8 cellular contexts compared by ENCODE assay signal in genomic region chr13:110412132-110412912, GRCh38.
DNase-seq lines count a peak whose midpoint lies in the region; ATAC-seq lines count a peak whose summit lies in the region.

No MANE protein-coding gene starts in this region.

- POLR2A ChIA-PET in naive thymus-derived CD8-positive, alpha-beta T cell (lab: Charles Lee): no interaction called here

- peaks cover 8% of the 10 kb centered on the region for H3K4me1 Mint-ChIP-seq in activated T-cell treated with anti-CD3 and anti-CD28 coated beads, Interleukin-2, amount 50 U/mL, for 24 hours (ENCODE audit: low read depth)
- peaks cover 0 to 7% (median 1%) of the 10 kb centered on the region in 4 donors for H3K4me1 Mint-ChIP-seq in naive thymus-derived CD8-positive, alpha-beta T cell
- H3K4me1 Mint-ChIP-seq in stimulated activated naive B cell treated with anti-CD40 and anti-IgM and Interleukin-4, amounts not matched to agents 10 μg/mL and 1 μg/mL and 100 μg/mL, for 72 hours: peaks cover 10 to 12% of the 10 kb centered on the region in 2 donors

- H3K9me3 Mint-ChIP-seq in activated T-cell treated with anti-CD3 and anti-CD28 coated beads, Interleukin-2, amount 50 U/mL, for 24 hours: no peaks in the 10 kb centered on the region
- no peaks in the 10 kb centered on the region for H3K9me3 Mint-ChIP-seq in naive thymus-derived CD8-positive, alpha-beta T cell
- peaks cover 0 to 3% of the 10 kb centered on the region in 2 donors for H3K9me3 Mint-ChIP-seq in stimulated activated naive B cell treated with anti-CD40 and anti-IgM and Interleukin-4, amounts not matched to agents 10 μg/mL and 1 μg/mL and 100 μg/mL, for 72 hours

- H3K27ac Mint-ChIP-seq in activated T-cell treated with anti-CD3 and anti-CD28 coated beads, Interleukin-2, amount 50 U/mL, for 24 hours: no peak overlapping the region
- H3K27ac Mint-ChIP-seq in naive thymus-derived CD8-positive, alpha-beta T cell: no peak overlapping the region
- peak overlapping the region; percentile 84 for H3K27ac Mint-ChIP-seq in stimulated activated naive B cell treated with anti-CD40 and anti-IgM and Interleukin-4, amounts not matched to agents 10 μg/mL and 1 μg/mL and 100 μg/mL, for 72 hours

- no peak overlapping the region for H3K4me3 Mint-ChIP-seq in activated T-cell treated with anti-CD3 and anti-CD28 coated beads, Interleukin-2, amount 50 U/mL, for 24 hours
- no peak overlapping the region for H3K4me3 Mint-ChIP-seq in naive thymus-derived CD8-positive, alpha-beta T cell
- peak overlapping the region; percentile 13 to 44 for H3K4me3 Mint-ChIP-seq in stimulated activated naive B cell treated with anti-CD40 and anti-IgM and Interleukin-4, amounts not matched to agents 10 μg/mL and 1 μg/mL and 100 μg/mL, for 72 hours

- peak; percentile 93 for DNase-seq in COLO829 (ENCODE audit: low spot score)
- DNase-seq in NOMO-1 treated with dmso at 0.1 percent for 144 hours (lab: John Stamatoyannopoulos, UW; ENCODE audit: unreplicated experiment): peak; percentile 83
- DNase-seq in activated T-cell treated with anti-CD3 and anti-CD28 coated beads, Interleukin-2, amount 50 U/mL, for 24 hours: peak; percentile 76
- peak; percentile 100 for DNase-seq in fibroblast of gingiva (ENCODE audit: low read depth)
- peak; percentile 15 to 70 (median 44) for DNase-seq in naive thymus-derived CD8-positive, alpha-beta T cell
- peak; percentile 68 for DNase-seq in stimulated activated naive B cell treated with anti-CD40 and anti-IgM and Interleukin-4, amounts not matched to agents 10 μg/mL and 1 μg/mL and 100 μg/mL, for 72 hours

- H3K27me3 Mint-ChIP-seq in activated T-cell treated with anti-CD3 and anti-CD28 coated beads, Interleukin-2, amount 50 U/mL, for 24 hours: peaks cover 98% of the 10 kb centered on the region
- peaks cover 48 to 91% (median 59%) of the 10 kb centered on the region in 5 donors for H3K27me3 Mint-ChIP-seq in naive thymus-derived CD8-positive, alpha-beta T cell
- peaks cover 49 to 60% of the 10 kb centered on the region in 2 donors for H3K27me3 Mint-ChIP-seq in stimulated activated naive B cell treated with anti-CD40 and anti-IgM and Interleukin-4, amounts not matched to agents 10 μg/mL and 1 μg/mL and 100 μg/mL, for 72 hours

- no peaks in the 10 kb centered on the region for H3K36me3 Mint-ChIP-seq in activated T-cell treated with anti-CD3 and anti-CD28 coated beads, Interleukin-2, amount 50 U/mL, for 24 hours (ENCODE audit: low read depth)
- no peaks in the 10 kb centered on the region for H3K36me3 Mint-ChIP-seq in naive thymus-derived CD8-positive, alpha-beta T cell
- no peaks in the 10 kb centered on the region for H3K36me3 Mint-ChIP-seq in stimulated activated naive B cell treated with anti-CD40 and anti-IgM and Interleukin-4, amounts not matched to agents 10 μg/mL and 1 μg/mL and 100 μg/mL, for 72 hours

- ATAC-seq in GM19372 (IDR thresholded peaks at IDR 0.05; ENCODE audit: low read depth, unreplicated experiment): peak; percentile 89
- peak; percentile 76 for ATAC-seq in HG03457 (IDR thresholded peaks at IDR 0.05; ENCODE audit: unreplicated experiment)
- peak in 1 of 2 donors; percentile 65 for ATAC-seq in naive thymus-derived CD8-positive, alpha-beta T cell
- ATAC-seq in stimulated activated naive B cell treated with anti-CD40 and anti-IgM and Interleukin-4, amounts not matched to agents 10 μg/mL and 1 μg/mL and 100 μg/mL, for 72 hours (replicated peaks): peak; percentile 82 to 88

Comparison
In these comparisons a context has a peak if more than half of its experiments do, and no peak if none do; other contexts are left out.
1. DNase-seq: peak in every context shown above with its lines; median percentile 100 in fibroblast of gingiva; 93 in COLO829; 83 in NOMO-1 treated with dmso at 0.1 percent for 144 hours; 76 in activated T-cell treated with anti-CD3 and anti-CD28 coated beads, Interleukin-2, amount 50 U/mL, for 24 hours; 68 in stimulated activated naive B cell treated with anti-CD40 and anti-IgM and Interleukin-4, amounts not matched to agents 10 μg/mL and 1 μg/mL and 100 μg/mL, for 72 hours; 44 in naive thymus-derived CD8-positive, alpha-beta T cell.
2. H3K4me3 Mint-ChIP-seq: peak in stimulated activated naive B cell treated with anti-CD40 and anti-IgM and Interleukin-4, amounts not matched to agents 10 μg/mL and 1 μg/mL and 100 μg/mL, for 72 hours (2 of 2); none in activated T-cell treated with anti-CD3 and anti-CD28 coated beads, Interleukin-2, amount 50 U/mL, for 24 hours (single experiment) and naive thymus-derived CD8-positive, alpha-beta T cell (0 of 10).